Comparison of ENCODE assay signal across 1 cellular context in genomic region chr16:162271-162991, GRCh38.
TF ChIP-seq lines count a peak whose summit lies in the region.

No MANE protein-coding gene starts in this region.

TF ChIP-seq in HepG2, 621 proteins besides CTCF, POLR2A, EP300 and RAD21 (continued from another document and continues in another):
- TF ChIP-seq ZNF121 (CRISPR knock-in tag; IDR thresholded peaks at IDR 0.05) (no peak), HMG20A (CRISPR knock-in tag; IDR thresholded peaks at IDR 0.05; ENCODE audit: borderline replicate concordance) (peak; percentile 32; the same call in 1 of the 2 replicates), PBX2 (CRISPR knock-in tag; IDR thresholded peaks at IDR 0.05) (no peak), ATF2 (CRISPR knock-in tag; IDR thresholded peaks at IDR 0.05) (no peak), ZNF570 (CRISPR knock-in tag; IDR thresholded peaks at IDR 0.05; ENCODE audit: borderline replicate concordance) (no peak), ZNF382 (CRISPR knock-in tag; IDR thresholded peaks at IDR 0.05; ENCODE audit: borderline replicate concordance) (no peak), ZNF775 (CRISPR knock-in tag; IDR thresholded peaks at IDR 0.05; ENCODE audit: borderline replicate concordance) (no peak), IKZF4 (CRISPR knock-in tag; IDR thresholded peaks at IDR 0.05; ENCODE audit: borderline replicate concordance, low read depth, not compliant biosample characterization) (no peak), SP2 (CRISPR knock-in tag; IDR thresholded peaks at IDR 0.05) (no peak), ZNF180 (CRISPR knock-in tag; IDR thresholded peaks at IDR 0.05; ENCODE audit: borderline replicate concordance, low read depth) (no peak), CHD4 (IDR thresholded peaks at IDR 0.05; ENCODE audit: borderline replicate concordance, low read length) (no peak), ZNF691 (CRISPR knock-in tag; IDR thresholded peaks at IDR 0.05; ENCODE audit: borderline replicate concordance, low read depth) (no peak), SOX6 (IDR thresholded peaks at IDR 0.05) (no peak), SOX6 (CRISPR knock-in tag; IDR thresholded peaks at IDR 0.05) (peak; percentile 38; the same call in 1 of the 2 replicates), ZBTB26 (CRISPR knock-in tag; IDR thresholded peaks at IDR 0.05; ENCODE audit: borderline replicate concordance) (no peak), MTF2 (CRISPR knock-in tag; IDR thresholded peaks at IDR 0.05; ENCODE audit: borderline replicate concordance) (no peak), PRDM10 (CRISPR knock-in tag; IDR thresholded peaks at IDR 0.05; ENCODE audit: low read depth) (no peak), ZNF142 (CRISPR knock-in tag; IDR thresholded peaks at IDR 0.05) (no peak), ZNF251 (CRISPR knock-in tag; IDR thresholded peaks at IDR 0.05) (no peak), CHD2 (IDR thresholded peaks at IDR 0.05; ENCODE audit: low read depth, low read length) (no peak), FOXK1 (CRISPR knock-in tag; IDR thresholded peaks at IDR 0.05; ENCODE audit: borderline replicate concordance, low read depth) (no peak), ZBTB4 (CRISPR knock-in tag; IDR thresholded peaks at IDR 0.05; ENCODE audit: borderline replicate concordance) (no peak), DRAP1 (CRISPR knock-in tag; IDR thresholded peaks at IDR 0.05) (no peak), SNAI1 (CRISPR knock-in tag; IDR thresholded peaks at IDR 0.05; ENCODE audit: borderline replicate concordance) (no peak), ZSCAN5A (CRISPR knock-in tag; IDR thresholded peaks at IDR 0.05; ENCODE audit: borderline replicate concordance) (no peak), TCF7 (IDR thresholded peaks at IDR 0.05; ENCODE audit: low read depth) (no peak), KLF9 (CRISPR knock-in tag; IDR thresholded peaks at IDR 0.05; ENCODE audit: low read depth) (no peak), SUZ12 (IDR thresholded peaks at IDR 0.05; ENCODE audit: low read depth, low read length) (no peak), ARID5B (CRISPR knock-in tag; IDR thresholded peaks at IDR 0.05) (peak; percentile 52), JDP2 (CRISPR knock-in tag; IDR thresholded peaks at IDR 0.05; ENCODE audit: borderline replicate concordance) (no peak)
